Comparison of ENCODE assay signal across 17 cellular contexts in the genomic region with DNA sequence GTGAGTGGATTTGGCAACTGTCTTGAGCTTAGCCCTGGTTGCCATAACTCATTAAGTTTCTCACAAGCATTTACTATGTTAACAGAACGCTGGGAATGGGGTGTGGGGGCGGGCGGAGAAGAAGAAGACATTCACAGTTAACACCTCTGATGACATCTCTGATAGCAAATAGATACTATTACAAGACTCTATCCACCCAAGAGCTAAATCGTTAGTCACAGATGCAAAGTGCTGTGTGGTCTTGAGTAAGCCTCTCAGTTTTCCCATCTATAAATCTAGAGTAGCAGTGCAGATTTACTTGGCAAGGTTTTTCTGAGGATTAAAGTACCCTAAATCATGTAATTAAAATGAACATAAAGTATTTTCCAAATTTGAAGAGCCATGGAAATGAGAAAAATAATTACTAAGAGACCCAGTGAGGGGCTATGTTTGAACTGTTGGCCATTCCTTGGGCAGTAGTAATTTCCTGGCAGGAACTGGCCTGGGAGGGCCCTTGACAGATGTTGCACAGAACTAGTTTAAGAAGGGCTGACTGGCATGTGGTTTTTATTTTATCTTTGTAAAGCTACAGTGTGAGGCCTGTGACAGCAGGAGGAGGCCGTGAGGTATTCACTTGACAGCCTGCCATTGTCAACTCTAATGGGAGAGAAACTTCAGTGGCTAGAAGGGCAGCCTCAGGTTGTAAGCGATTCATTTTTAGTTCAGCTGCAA. TPM values are rescaled to one million over a fixed set of nuclear protein-coding genes. Genes with fewer than 3 reads are reported as not detected.
DNase-seq lines count a peak whose midpoint lies in the region; ATAC-seq and TF ChIP-seq lines count a peak whose summit lies in the region.
"Had no signal": no experiment of that assay in that cellular context is flagged by ENCODE, and none has a peak within 500 bp of the region (broad histone marks: within the 10 kb centered on the region; RNA-seq: fewer than 3 reads in every experiment).

No MANE protein-coding gene starts in this region.

- peak; percentile 20 for TF ChIP-seq EP300 in neural cell (conservative IDR thresholded peaks at IDR 0.05; ENCODE audit: poor library complexity, severe bottlenecking)

- no peak overlapping the region for H3K4me2 ChIP-seq in neural cell (ENCODE audit: low read length)
- H3K4me2 ChIP-seq: BLaER1 treated with 17β-estradiol and CSF1 and Interleukin-3, amounts not matched to agents 10 nM and 100 nM had no signal

- H3K9me2 ChIP-seq in neural cell (ENCODE audit: insufficient read depth, low read length), result no peaks in the 10 kb centered on the region

- H3K9me3 ChIP-seq in neural cell (ENCODE audit: low read length), result no peaks in the 10 kb centered on the region
- H3K9me3 ChIP-seq: spleen had no signal

- H3K9ac ChIP-seq in neural cell (ENCODE audit: low read length), result no peak overlapping the region
- H3K9ac ChIP-seq: BLaER1 treated with 17β-estradiol and CSF1 and Interleukin-3, amounts not matched to agents 10 nM and 100 nM had no signal

- no peak for TF ChIP-seq RAD21 in neural cell (conservative IDR thresholded peaks at IDR 0.05)

- no peak overlapping the region for H3K27ac Mint-ChIP-seq in glutamatergic neuron (ENCODE audit: unreplicated experiment)
- H3K27ac Mint-ChIP-seq: activated naive CD4-positive, alpha-beta T cell treated with anti-CD3 and anti-CD28 coated beads, Interleukin-2, amount 50 U/mL, for 24 hours had no signal

- no peaks in the 10 kb centered on the region for H3F3A ChIP-seq in neural cell (ENCODE audit: insufficient read depth, low read length, poor library complexity, severe bottlenecking)

- H2AFZ ChIP-seq in neural cell (ENCODE audit: low read depth, low read length), result no peak overlapping the region

- H3K36me3 ChIP-seq in neural cell (ENCODE audit: insufficient read depth, low read length), result no peaks in the 10 kb centered on the region
- H3K36me3 ChIP-seq: BLaER1 treated with 17β-estradiol and CSF1 and Interleukin-3, amounts not matched to agents 10 nM and 100 nM; spleen had no signal

- no peaks in the 10 kb centered on the region for H4K20me1 ChIP-seq in neural cell (ENCODE audit: insufficient read depth)
- H4K20me1 ChIP-seq: BLaER1 treated with 17β-estradiol and CSF1 and Interleukin-3, amounts not matched to agents 10 nM and 100 nM had no signal

- no peaks in the 10 kb centered on the region for H3K27me3 Mint-ChIP-seq in glutamatergic neuron (ENCODE audit: unreplicated experiment)
- H3K27me3 Mint-ChIP-seq: activated naive CD4-positive, alpha-beta T cell treated with anti-CD3 and anti-CD28 coated beads, Interleukin-2, amount 50 U/mL, for 24 hours had no signal

- peaks cover 4% of the 10 kb centered on the region for H3K4me1 Mint-ChIP-seq in glutamatergic neuron (ENCODE audit: low read depth, unreplicated experiment)
- H3K4me1 Mint-ChIP-seq: activated naive CD4-positive, alpha-beta T cell treated with anti-CD3 and anti-CD28 coated beads, Interleukin-2, amount 50 U/mL, for 24 hours had no signal

- H3K27ac ChIP-seq in neural cell (ENCODE audit: low read length), result no peak overlapping the region
- H3K27ac ChIP-seq: BLaER1 treated with 17β-estradiol and CSF1 and Interleukin-3, amounts not matched to agents 10 nM and 100 nM; spleen had no signal

- H3K4me3 Mint-ChIP-seq in glutamatergic neuron (ENCODE audit: unreplicated experiment), result no peak overlapping the region
- H3K4me3 Mint-ChIP-seq: activated naive CD4-positive, alpha-beta T cell treated with anti-CD3 and anti-CD28 coated beads, Interleukin-2, amount 50 U/mL, for 24 hours had no signal

- no peaks in the 10 kb centered on the region for H3K9me3 Mint-ChIP-seq in glutamatergic neuron (ENCODE audit: unreplicated experiment)
- H3K9me3 Mint-ChIP-seq: activated naive CD4-positive, alpha-beta T cell treated with anti-CD3 and anti-CD28 coated beads, Interleukin-2, amount 50 U/mL, for 24 hours had no signal

- H3K27me3 ChIP-seq in neural cell (ENCODE audit: insufficient read depth, low read depth, low read length), result no peaks in the 10 kb centered on the region
- H3K27me3 ChIP-seq: BLaER1 treated with 17β-estradiol and CSF1 and Interleukin-3, amounts not matched to agents 10 nM and 100 nM; spleen had no signal

- no peak for TF ChIP-seq CTCF in neural cell (IDR thresholded peaks at IDR 0.05; ENCODE audit: poor library complexity, severe bottlenecking)
- no peak for TF ChIP-seq CTCF in glutamatergic neuron (IDR thresholded peaks at IDR 0.05; ENCODE audit: partially characterized antibody, unreplicated experiment)

- ATAC-seq in GM21529 (IDR thresholded peaks at IDR 0.05; ENCODE audit: unreplicated experiment) (no peak), HG03135 (IDR thresholded peaks at IDR 0.05; ENCODE audit: unreplicated experiment) (no peak), GM21576 (IDR thresholded peaks at IDR 0.05; ENCODE audit: unreplicated experiment) (no peak)
- ATAC-seq: PC-3 had no signal

- H3K79me2 ChIP-seq in neural cell (replicated peaks; ENCODE audit: insufficient read depth, low read length), result no peaks in the 10 kb centered on the region

- no peak overlapping the region for H3K4me3 ChIP-seq in neural cell (ENCODE audit: low read length)
- H3K4me3 ChIP-seq: BLaER1 treated with 17β-estradiol and CSF1 and Interleukin-3, amounts not matched to agents 10 nM and 100 nM; spleen had no signal

- peak; percentile 86 for DNase-seq in DMS 273 treated with DMSO at 0.1 percent for 48 hours (lab: John Stamatoyannopoulos, UW)
- DNase-seq in NCI-H69 (lab: John Stamatoyannopoulos, UW), result peak; percentile 86
- DNase-seq in fibroblast of peridontal ligament (ENCODE audit: extremely low read depth), result peak; percentile 70
- no peak for DNase-seq in glutamatergic neuron
- DNase-seq: GDM1, NCI-H187, PC-3, spleen had no signal

- no peaks in the 10 kb centered on the region for H3K36me3 Mint-ChIP-seq in glutamatergic neuron (ENCODE audit: unreplicated experiment)

TF ChIP-seq in neural cell, 6 proteins besides CTCF, POLR2A, EP300 and RAD21:
- TF ChIP-seq EZH2 (IDR thresholded peaks at IDR 0.05; ENCODE audit: borderline replicate concordance, insufficient read depth, low read length, poor library complexity, severe bottlenecking) (no peak), POLR2AphosphoS5 (IDR thresholded peaks at IDR 0.05) (no peak), SMC3 (conservative IDR thresholded peaks at IDR 0.05; ENCODE audit: poor library complexity) (no peak), MXI1 (conservative IDR thresholded peaks at IDR 0.05; ENCODE audit: poor library complexity, severe bottlenecking) (no peak), REST (IDR thresholded peaks at IDR 0.05; ENCODE audit: borderline replicate concordance) (no peak), TAF1 (IDR thresholded peaks at IDR 0.05; ENCODE audit: low read depth) (no peak)

RNA-seq across cellular contexts. Expression of gene APOBEC4, which starts 58.7 kb away (rescaled TPM):
- not detected in 2 replicates for polyA plus RNA-seq in neural cell
- not detected in 2 replicates for polyA minus RNA-seq in neural cell
- not detected for total RNA-seq in glutamatergic neuron (ENCODE audit: unreplicated experiment)
- total RNA-seq: HT-29; PC-3; spleen; T-helper 2 cell treated with Interferon-gamma antibody and Interleukin-4, amounts not matched to agents 100 ng/mL and 5 ng/mL, for 36 hours; urinary bladder had no signal
- polyA plus RNA-seq: spleen, urinary bladder had no signal
